ENCODE assay signal across 1 cellular context in the genomic region with DNA sequence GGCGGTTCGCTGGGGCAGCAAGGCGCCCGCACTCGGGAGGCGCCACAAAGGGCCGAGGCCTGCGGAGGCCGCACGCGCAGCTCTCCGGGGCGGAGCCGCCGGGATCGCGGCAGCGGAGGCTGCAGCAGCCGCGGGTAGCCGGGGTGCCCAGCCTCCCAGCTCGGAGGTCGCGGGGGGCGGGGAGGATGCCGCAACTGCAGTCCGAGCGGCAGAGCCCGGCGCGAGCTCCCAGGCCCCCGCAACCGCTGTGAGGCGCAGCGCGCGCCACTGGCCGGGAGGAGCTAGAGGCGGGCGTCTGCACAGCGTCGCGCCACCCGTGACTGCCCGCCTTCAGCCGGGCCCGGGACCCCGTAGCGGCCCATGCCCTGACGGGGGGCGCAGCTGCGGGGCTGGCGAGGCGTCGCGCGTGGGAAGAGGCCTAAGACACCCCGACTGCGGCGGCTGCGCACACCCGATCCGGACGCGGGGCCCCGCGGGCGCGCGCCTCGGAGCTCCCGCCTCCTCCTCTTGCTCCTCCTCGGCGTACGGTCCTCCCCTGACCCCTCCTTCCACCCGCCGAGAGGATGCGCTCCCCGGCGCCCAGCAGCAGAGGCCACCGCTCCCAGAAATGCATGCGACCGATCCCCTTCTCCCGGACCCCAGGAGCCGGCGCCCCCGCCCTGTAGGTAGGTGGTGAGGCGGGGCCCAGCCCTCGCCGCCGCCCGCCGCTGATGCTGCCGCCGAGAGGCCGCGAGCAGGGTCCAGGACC.
TF ChIP-seq lines count a peak whose summit lies in the region.

A gene with protein sequence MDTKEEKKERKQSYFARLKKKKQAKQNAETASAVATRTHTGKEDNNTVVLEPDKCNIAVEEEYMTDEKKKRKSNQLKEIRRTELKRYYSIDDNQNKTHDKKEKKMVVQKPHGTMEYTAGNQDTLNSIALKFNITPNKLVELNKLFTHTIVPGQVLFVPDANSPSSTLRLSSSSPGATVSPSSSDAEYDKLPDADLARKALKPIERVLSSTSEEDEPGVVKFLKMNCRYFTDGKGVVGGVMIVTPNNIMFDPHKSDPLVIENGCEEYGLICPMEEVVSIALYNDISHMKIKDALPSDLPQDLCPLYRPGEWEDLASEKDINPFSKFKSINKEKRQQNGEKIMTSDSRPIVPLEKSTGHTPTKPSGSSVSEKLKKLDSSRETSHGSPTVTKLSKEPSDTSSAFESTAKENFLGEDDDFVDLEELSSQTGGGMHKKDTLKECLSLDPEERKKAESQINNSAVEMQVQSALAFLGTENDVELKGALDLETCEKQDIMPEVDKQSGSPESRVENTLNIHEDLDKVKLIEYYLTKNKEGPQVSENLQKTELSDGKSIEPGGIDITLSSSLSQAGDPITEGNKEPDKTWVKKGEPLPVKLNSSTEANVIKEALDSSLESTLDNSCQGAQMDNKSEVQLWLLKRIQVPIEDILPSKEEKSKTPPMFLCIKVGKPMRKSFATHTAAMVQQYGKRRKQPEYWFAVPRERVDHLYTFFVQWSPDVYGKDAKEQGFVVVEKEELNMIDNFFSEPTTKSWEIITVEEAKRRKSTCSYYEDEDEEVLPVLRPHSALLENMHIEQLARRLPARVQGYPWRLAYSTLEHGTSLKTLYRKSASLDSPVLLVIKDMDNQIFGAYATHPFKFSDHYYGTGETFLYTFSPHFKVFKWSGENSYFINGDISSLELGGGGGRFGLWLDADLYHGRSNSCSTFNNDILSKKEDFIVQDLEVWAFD (plus strand): TSS at position 558 of the 748 bp plus-strand sequence. CDS start 24,395 bp downstream, outside the sequence.

TF ChIP-seq in HepG2, 621 proteins besides CTCF, POLR2A, EP300 and RAD21 (continued from another document and continues in another):
- TF ChIP-seq, protein P1, sequence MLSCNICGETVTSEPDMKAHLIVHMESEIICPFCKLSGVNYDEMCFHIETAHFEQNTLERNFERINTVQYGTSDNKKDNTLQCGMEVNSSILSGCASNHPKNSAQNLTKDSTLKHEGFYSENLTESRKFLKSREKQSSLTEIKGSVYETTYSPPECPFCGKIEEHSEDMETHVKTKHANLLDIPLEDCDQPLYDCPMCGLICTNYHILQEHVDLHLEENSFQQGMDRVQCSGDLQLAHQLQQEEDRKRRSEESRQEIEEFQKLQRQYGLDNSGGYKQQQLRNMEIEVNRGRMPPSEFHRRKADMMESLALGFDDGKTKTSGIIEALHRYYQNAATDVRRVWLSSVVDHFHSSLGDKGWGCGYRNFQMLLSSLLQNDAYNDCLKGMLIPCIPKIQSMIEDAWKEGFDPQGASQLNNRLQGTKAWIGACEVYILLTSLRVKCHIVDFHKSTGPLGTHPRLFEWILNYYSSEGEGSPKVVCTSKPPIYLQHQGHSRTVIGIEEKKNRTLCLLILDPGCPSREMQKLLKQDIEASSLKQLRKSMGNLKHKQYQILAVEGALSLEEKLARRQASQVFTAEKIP (CRISPR knock-in tag; IDR thresholded peaks at IDR 0.05; ENCODE audit: borderline replicate concordance) = no peak
- TF ChIP-seq ZNF577 (CRISPR knock-in tag; IDR thresholded peaks at IDR 0.05; ENCODE audit: borderline replicate concordance, low read depth) (no peak), ATRX (CRISPR knock-in tag; IDR thresholded peaks at IDR 0.05; ENCODE audit: borderline replicate concordance) (no peak), SALL1 (CRISPR knock-in tag; IDR thresholded peaks at IDR 0.05) (peak; percentile 82), SMAD1 (CRISPR knock-in tag; IDR thresholded peaks at IDR 0.05; ENCODE audit: borderline replicate concordance, low read depth) (peak; percentile 83; the same call in 1 of the 2 replicates), HHEX (CRISPR knock-in tag; IDR thresholded peaks at IDR 0.05) (no peak), HMGA1 (CRISPR knock-in tag; conservative IDR thresholded peaks at IDR 0.05) (no peak), ZNF207 (IDR thresholded peaks at IDR 0.05; ENCODE audit: borderline replicate concordance) (no peak), DNMT1 (CRISPR knock-in tag; IDR thresholded peaks at IDR 0.05) (no peak; the same call in 1 of the 2 replicates), MAZ (IDR thresholded peaks at IDR 0.05; ENCODE audit: borderline replicate concordance, low read depth, low read length) (peak; percentile 77; the same call in 1 of the 2 replicates), MAZ (CRISPR knock-in tag; IDR thresholded peaks at IDR 0.05; ENCODE audit: low read depth) (peak; percentile 74), ZFP36L1 (CRISPR knock-in tag; IDR thresholded peaks at IDR 0.05) (peak; percentile 23; the same call in 1 of the 2 replicates), ATF7-NPFF (CRISPR knock-in tag; IDR thresholded peaks at IDR 0.05; ENCODE audit: low read depth) (peak; percentile 81), ETV5 (CRISPR knock-in tag; IDR thresholded peaks at IDR 0.05; ENCODE audit: borderline replicate concordance) (no peak), NPAS2 (CRISPR knock-in tag; IDR thresholded peaks at IDR 0.05; ENCODE audit: borderline replicate concordance) (no peak), ZNF564 (CRISPR knock-in tag; IDR thresholded peaks at IDR 0.05) (no peak), ZNF501 (CRISPR knock-in tag; IDR thresholded peaks at IDR 0.05) (no peak), ZFP41 (CRISPR knock-in tag; IDR thresholded peaks at IDR 0.05; ENCODE audit: borderline replicate concordance) (peak; percentile 18; the same call in 1 of the 2 replicates), ZFP1 (CRISPR knock-in tag; IDR thresholded peaks at IDR 0.05) (no peak)
- TF ChIP-seq, protein P2, sequence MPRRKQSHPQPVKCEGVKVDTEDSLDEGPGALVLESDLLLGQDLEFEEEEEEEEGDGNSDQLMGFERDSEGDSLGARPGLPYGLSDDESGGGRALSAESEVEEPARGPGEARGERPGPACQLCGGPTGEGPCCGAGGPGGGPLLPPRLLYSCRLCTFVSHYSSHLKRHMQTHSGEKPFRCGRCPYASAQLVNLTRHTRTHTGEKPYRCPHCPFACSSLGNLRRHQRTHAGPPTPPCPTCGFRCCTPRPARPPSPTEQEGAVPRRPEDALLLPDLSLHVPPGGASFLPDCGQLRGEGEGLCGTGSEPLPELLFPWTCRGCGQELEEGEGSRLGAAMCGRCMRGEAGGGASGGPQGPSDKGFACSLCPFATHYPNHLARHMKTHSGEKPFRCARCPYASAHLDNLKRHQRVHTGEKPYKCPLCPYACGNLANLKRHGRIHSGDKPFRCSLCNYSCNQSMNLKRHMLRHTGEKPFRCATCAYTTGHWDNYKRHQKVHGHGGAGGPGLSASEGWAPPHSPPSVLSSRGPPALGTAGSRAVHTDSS (CRISPR knock-in tag; conservative IDR thresholded peaks at IDR 0.05) = no peak
- TF ChIP-seq, protein P3, sequence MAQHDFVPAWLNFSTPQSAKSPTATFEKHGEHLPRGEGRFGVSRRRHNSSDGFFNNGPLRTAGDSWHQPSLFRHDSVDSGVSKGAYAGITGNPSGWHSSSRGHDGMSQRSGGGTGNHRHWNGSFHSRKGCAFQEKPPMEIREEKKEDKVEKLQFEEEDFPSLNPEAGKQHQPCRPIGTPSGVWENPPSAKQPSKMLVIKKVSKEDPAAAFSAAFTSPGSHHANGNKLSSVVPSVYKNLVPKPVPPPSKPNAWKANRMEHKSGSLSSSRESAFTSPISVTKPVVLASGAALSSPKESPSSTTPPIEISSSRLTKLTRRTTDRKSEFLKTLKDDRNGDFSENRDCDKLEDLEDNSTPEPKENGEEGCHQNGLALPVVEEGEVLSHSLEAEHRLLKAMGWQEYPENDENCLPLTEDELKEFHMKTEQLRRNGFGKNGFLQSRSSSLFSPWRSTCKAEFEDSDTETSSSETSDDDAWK (CRISPR knock-in tag; IDR thresholded peaks at IDR 0.05) = no peak
- TF ChIP-seq, protein P4, sequence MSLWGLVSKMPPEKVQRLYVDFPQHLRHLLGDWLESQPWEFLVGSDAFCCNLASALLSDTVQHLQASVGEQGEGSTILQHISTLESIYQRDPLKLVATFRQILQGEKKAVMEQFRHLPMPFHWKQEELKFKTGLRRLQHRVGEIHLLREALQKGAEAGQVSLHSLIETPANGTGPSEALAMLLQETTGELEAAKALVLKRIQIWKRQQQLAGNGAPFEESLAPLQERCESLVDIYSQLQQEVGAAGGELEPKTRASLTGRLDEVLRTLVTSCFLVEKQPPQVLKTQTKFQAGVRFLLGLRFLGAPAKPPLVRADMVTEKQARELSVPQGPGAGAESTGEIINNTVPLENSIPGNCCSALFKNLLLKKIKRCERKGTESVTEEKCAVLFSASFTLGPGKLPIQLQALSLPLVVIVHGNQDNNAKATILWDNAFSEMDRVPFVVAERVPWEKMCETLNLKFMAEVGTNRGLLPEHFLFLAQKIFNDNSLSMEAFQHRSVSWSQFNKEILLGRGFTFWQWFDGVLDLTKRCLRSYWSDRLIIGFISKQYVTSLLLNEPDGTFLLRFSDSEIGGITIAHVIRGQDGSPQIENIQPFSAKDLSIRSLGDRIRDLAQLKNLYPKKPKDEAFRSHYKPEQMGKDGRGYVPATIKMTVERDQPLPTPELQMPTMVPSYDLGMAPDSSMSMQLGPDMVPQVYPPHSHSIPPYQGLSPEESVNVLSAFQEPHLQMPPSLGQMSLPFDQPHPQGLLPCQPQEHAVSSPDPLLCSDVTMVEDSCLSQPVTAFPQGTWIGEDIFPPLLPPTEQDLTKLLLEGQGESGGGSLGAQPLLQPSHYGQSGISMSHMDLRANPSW (CRISPR knock-in tag; IDR thresholded peaks at IDR 0.05; ENCODE audit: borderline replicate concordance) = no peak
- TF ChIP-seq, protein P5, sequence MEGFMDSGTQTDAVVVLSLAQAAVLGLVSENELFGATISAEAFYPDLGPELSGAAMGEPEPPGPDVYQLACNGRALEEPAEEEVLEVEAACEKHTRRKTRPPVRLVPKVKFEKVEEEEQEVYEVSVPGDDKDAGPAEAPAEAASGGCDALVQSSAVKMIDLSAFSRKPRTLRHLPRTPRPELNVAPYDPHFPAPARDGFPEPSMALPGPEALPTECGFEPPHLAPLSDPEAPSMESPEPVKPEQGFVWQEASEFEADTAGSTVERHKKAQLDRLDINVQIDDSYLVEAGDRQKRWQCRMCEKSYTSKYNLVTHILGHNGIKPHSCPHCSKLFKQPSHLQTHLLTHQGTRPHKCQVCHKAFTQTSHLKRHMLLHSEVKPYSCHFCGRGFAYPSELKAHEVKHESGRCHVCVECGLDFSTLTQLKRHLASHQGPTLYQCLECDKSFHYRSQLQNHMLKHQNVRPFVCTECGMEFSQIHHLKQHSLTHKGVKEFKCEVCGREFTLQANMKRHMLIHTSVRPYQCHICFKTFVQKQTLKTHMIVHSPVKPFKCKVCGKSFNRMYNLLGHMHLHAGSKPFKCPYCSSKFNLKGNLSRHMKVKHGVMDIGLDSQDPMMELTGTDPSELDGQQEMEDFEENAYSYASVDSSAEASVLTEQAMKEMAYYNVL (CRISPR knock-in tag; IDR thresholded peaks at IDR 0.05; ENCODE audit: borderline replicate concordance) = no peak; the same call in 1 of the 2 replicates
- TF ChIP-seq, protein P6, sequence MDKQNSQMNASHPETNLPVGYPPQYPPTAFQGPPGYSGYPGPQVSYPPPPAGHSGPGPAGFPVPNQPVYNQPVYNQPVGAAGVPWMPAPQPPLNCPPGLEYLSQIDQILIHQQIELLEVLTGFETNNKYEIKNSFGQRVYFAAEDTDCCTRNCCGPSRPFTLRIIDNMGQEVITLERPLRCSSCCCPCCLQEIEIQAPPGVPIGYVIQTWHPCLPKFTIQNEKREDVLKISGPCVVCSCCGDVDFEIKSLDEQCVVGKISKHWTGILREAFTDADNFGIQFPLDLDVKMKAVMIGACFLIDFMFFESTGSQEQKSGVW (CRISPR knock-in tag; IDR thresholded peaks at IDR 0.05; ENCODE audit: borderline replicate concordance) = 0 out of 2 replicates have a peak, but pooled peaks have one; percentile 60
- TF ChIP-seq, protein P7, sequence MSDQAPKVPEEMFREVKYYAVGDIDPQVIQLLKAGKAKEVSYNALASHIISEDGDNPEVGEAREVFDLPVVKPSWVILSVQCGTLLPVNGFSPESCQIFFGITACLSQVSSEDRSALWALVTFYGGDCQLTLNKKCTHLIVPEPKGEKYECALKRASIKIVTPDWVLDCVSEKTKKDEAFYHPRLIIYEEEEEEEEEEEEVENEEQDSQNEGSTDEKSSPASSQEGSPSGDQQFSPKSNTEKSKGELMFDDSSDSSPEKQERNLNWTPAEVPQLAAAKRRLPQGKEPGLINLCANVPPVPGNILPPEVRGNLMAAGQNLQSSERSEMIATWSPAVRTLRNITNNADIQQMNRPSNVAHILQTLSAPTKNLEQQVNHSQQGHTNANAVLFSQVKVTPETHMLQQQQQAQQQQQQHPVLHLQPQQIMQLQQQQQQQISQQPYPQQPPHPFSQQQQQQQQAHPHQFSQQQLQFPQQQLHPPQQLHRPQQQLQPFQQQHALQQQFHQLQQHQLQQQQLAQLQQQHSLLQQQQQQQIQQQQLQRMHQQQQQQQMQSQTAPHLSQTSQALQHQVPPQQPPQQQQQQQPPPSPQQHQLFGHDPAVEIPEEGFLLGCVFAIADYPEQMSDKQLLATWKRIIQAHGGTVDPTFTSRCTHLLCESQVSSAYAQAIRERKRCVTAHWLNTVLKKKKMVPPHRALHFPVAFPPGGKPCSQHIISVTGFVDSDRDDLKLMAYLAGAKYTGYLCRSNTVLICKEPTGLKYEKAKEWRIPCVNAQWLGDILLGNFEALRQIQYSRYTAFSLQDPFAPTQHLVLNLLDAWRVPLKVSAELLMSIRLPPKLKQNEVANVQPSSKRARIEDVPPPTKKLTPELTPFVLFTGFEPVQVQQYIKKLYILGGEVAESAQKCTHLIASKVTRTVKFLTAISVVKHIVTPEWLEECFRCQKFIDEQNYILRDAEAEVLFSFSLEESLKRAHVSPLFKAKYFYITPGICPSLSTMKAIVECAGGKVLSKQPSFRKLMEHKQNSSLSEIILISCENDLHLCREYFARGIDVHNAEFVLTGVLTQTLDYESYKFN (CRISPR knock-in tag; conservative IDR thresholded peaks at IDR 0.05) = peak; percentile 22
- TF ChIP-seq, protein P8, sequence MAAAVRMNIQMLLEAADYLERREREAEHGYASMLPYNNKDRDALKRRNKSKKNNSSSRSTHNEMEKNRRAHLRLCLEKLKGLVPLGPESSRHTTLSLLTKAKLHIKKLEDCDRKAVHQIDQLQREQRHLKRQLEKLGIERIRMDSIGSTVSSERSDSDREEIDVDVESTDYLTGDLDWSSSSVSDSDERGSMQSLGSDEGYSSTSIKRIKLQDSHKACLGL (CRISPR knock-in tag; IDR thresholded peaks at IDR 0.05) = peak; percentile 29; the same call in 1 of the 2 replicates
- TF ChIP-seq, protein P9, sequence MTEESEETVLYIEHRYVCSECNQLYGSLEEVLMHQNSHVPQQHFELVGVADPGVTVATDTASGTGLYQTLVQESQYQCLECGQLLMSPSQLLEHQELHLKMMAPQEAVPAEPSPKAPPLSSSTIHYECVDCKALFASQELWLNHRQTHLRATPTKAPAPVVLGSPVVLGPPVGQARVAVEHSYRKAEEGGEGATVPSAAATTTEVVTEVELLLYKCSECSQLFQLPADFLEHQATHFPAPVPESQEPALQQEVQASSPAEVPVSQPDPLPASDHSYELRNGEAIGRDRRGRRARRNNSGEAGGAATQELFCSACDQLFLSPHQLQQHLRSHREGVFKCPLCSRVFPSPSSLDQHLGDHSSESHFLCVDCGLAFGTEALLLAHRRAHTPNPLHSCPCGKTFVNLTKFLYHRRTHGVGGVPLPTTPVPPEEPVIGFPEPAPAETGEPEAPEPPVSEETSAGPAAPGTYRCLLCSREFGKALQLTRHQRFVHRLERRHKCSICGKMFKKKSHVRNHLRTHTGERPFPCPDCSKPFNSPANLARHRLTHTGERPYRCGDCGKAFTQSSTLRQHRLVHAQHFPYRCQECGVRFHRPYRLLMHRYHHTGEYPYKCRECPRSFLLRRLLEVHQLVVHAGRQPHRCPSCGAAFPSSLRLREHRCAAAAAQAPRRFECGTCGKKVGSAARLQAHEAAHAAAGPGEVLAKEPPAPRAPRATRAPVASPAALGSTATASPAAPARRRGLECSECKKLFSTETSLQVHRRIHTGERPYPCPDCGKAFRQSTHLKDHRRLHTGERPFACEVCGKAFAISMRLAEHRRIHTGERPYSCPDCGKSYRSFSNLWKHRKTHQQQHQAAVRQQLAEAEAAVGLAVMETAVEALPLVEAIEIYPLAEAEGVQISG (CRISPR knock-in tag; IDR thresholded peaks at IDR 0.05) = peak; percentile 79
- TF ChIP-seq, protein P10, sequence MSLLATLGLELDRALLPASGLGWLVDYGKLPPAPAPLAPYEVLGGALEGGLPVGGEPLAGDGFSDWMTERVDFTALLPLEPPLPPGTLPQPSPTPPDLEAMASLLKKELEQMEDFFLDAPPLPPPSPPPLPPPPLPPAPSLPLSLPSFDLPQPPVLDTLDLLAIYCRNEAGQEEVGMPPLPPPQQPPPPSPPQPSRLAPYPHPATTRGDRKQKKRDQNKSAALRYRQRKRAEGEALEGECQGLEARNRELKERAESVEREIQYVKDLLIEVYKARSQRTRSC (CRISPR knock-in tag; IDR thresholded peaks at IDR 0.05; ENCODE audit: low read depth) = 0 out of 2 replicates have a peak, but pooled peaks have one; percentile 59
